Comparison of ENCODE assay signal across 1 cellular context in the genomic region with DNA sequence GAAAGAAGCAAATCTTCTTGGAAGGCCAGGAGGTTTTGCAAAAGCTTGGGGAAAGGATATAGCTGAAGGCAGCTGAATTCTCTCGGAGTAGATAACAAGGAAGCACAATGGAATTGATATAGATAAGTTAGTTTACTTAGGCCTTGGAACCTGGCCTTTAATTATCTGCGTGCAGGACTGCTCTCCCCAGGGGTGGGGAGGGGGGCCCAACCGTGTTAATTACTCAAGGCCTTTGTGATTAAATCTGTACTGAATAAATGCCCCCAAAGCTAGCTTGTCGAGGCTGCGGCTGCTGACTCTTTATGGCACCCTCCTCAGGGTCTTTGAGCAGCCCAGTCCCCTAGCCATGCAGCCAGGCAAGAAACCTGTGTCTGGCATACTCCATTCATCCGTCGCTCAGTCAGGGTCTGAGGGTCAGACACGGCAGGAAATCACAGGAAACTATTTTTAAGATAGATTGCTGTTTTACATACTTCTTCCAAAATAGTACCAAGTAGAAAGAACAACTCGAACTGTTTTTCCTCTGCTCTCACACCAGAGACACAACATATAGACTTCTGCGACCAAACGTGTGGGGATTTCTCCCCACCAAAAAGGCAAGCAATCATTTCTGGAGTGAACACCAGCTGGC.
TF ChIP-seq lines count a peak whose summit lies in the region.

No MANE protein-coding gene starts in this region.

TF ChIP-seq in H1, 55 proteins besides CTCF, POLR2A, EP300 and RAD21:
- TF ChIP-seq NRF1 (IDR thresholded peaks at IDR 0.05; ENCODE audit: low read depth, low read length) (no peak), CHD2 (IDR thresholded peaks at IDR 0.05; ENCODE audit: low read length) (no peak), GTF2F1 (IDR thresholded peaks at IDR 0.05; ENCODE audit: borderline replicate concordance, low read depth, low read length) (no peak), SP2 (IDR thresholded peaks at IDR 0.05; ENCODE audit: low read length) (no peak), YY1 (IDR thresholded peaks at IDR 0.05; ENCODE audit: low read depth, low read length) (no peak)
- TF ChIP-seq, protein P1, sequence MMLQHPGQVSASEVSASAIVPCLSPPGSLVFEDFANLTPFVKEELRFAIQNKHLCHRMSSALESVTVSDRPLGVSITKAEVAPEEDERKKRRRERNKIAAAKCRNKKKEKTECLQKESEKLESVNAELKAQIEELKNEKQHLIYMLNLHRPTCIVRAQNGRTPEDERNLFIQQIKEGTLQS (IDR thresholded peaks at IDR 0.05; ENCODE audit: insufficient read depth, low read depth, low read length) = no peak
